ENCODE assay signal across 18 cellular contexts in genomic region chr1:84101204-84101603, GRCh38.
"Had no signal": no experiment of that assay in that cellular context is flagged by ENCODE, and none has a peak within 500 bp of the region (broad histone marks: within the 10 kb centered on the region; RNA-seq: fewer than 3 reads in every experiment).

No MANE protein-coding gene starts in this region.

- FAIRE-seq: frontal cortex, islet of Langerhans, pancreas had no signal

- H3K9me3 ChIP-seq: left ventricle myocardium inferior, lower lobe of right lung, pancreas, right lobe of liver, stomach, thoracic aorta, transverse colon had no signal

- H3K4me3 ChIP-seq: heart left ventricle, left ventricle myocardium inferior, lower lobe of right lung, pancreas, right lobe of liver, stomach, thoracic aorta, transverse colon had no signal

- H3K27me3 ChIP-seq: heart left ventricle, pancreas, right lobe of liver, stomach, transverse colon had no signal

- DNase-seq: effector memory CD8-positive, alpha-beta T cell; heart left ventricle; hypothalamus; left ventricle myocardium inferior; lower lobe of right lung; naive B cell; occipital lobe; pancreas; right lobe of liver; stimulated activated CD4-positive, alpha-beta T cell treated with anti-CD3 and anti-CD28 coated beads, Interleukin-2, amount 100 ng/mL, for 24 hours; stimulated activated CD4-positive, alpha-beta T cell treated with anti-CD3 and anti-CD28 coated beads, Interleukin-4, amount 100 ng/mL, for 4 hours; stimulated activated naive CD4-positive, alpha-beta T cell; stomach; substantia nigra; transverse colon had no signal

- H3K36me3 ChIP-seq: heart left ventricle, left ventricle myocardium inferior, lower lobe of right lung, pancreas, right lobe of liver, stomach, thoracic aorta, transverse colon had no signal

- H3K27ac ChIP-seq: heart left ventricle, left ventricle myocardium inferior, lower lobe of right lung, pancreas, right lobe of liver, stomach, thoracic aorta, transverse colon had no signal

- ATAC-seq: effector memory CD8-positive, alpha-beta T cell; heart left ventricle; lower lobe of right lung; pancreas; right lobe of liver had no signal

- H3K4me1 ChIP-seq: lower lobe of right lung had no signal
